Comparison of ENCODE assay signal across 2 cellular contexts in genomic region chr16:1606774-1607173, GRCh38.
TF ChIP-seq lines count a peak whose summit lies in the region.

No MANE protein-coding gene starts in this region.

TF ChIP-seq in A549, 52 proteins besides CTCF, POLR2A, EP300 and RAD21:
- no peak for TF ChIP-seq JUN (IDR thresholded peaks at IDR 0.05)
- peak; percentile 13 for TF ChIP-seq MAFK (IDR thresholded peaks at IDR 0.05; ENCODE audit: partially characterized antibody)

TF ChIP-seq in H1, 55 proteins besides CTCF, POLR2A, EP300 and RAD21:
- TF ChIP-seq BRCA1 (IDR thresholded peaks at IDR 0.05; ENCODE audit: low read depth, low read length) (no peak), CBX5 (IDR thresholded peaks at IDR 0.05; ENCODE audit: low read depth, low read length) (no peak), NRF1 (IDR thresholded peaks at IDR 0.05; ENCODE audit: low read depth, low read length) (no peak), TBP (IDR thresholded peaks at IDR 0.05; ENCODE audit: low read depth, low read length) (no peak), HDAC2 (IDR thresholded peaks at IDR 0.05; ENCODE audit: borderline replicate concordance in 1 of 2, low read depth in 2 of 2, low read length in 2 of 2) (no peak), HDAC6 (IDR thresholded peaks at IDR 0.05; ENCODE audit: low read depth, low read length) (no peak), CEBPB (IDR thresholded peaks at IDR 0.05; ENCODE audit: low read depth, low read length) (no peak), SIX5 (IDR thresholded peaks at IDR 0.05; ENCODE audit: low read depth, low read length) (no peak), CBX8 (IDR thresholded peaks at IDR 0.05; ENCODE audit: borderline replicate concordance, low read depth, low read length) (no peak), RNF2 (IDR thresholded peaks at IDR 0.05; ENCODE audit: borderline replicate concordance, low read depth, low read length, missing control alignments, poor library complexity, severe bottlenecking) (no peak), JUND (IDR thresholded peaks at IDR 0.05; ENCODE audit: low read length) (no peak)
- TF ChIP-seq, protein P1, sequence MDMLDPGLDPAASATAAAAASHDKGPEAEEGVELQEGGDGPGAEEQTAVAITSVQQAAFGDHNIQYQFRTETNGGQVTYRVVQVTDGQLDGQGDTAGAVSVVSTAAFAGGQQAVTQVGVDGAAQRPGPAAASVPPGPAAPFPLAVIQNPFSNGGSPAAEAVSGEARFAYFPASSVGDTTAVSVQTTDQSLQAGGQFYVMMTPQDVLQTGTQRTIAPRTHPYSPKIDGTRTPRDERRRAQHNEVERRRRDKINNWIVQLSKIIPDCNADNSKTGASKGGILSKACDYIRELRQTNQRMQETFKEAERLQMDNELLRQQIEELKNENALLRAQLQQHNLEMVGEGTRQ (IDR thresholded peaks at IDR 0.05; ENCODE audit: low read length), result no peak
